8 cellular contexts compared by ENCODE assay signal in genomic region chr2:177264209-177264538, GRCh38. TPM values are rescaled to one million over a fixed set of nuclear protein-coding genes. Genes with fewer than 3 reads are reported as not detected.
A peak's percentile ranks its signal among the peaks of the same experiment; 100 is the strongest.
DNase-seq lines count a peak whose midpoint lies in the region; ATAC-seq, FAIRE-seq and TF ChIP-seq lines count a peak whose summit lies in the region.

No MANE protein-coding gene starts in this region.

- WGBS in adipose tissue, 3 donors: 0 to 1% (median 0%) methylated on average over 20 to 39 of the region's 39 CpGs
- 0 to 1% (median 0%) methylated on average over 4 to 39 of the region's 39 CpGs; no CpG with 5 or more reads in 1 of the 5 donors for WGBS in stomach, 5 donors

- peak; percentile 48 for DNase-seq in AG10803 (ENCODE audit: low read depth)
- no peak for DNase-seq in keratinocyte (ENCODE audit: low read depth, low spot score)
- peak; percentile 36 for DNase-seq in stomach
- DNase-seq in medulla oblongata (ENCODE audit: extremely low spot score): no peak
- no peak for DNase-seq in HCEC 1CT

- intact Hi-C loops in stomach (cut with DNase I; ENCODE audit: low total_unique reads): loop anchor here (5.0 kb wide), 1 partner anchor 52 kb away; the partner anchor contains the start of gene HNRNPA3

- H3K4me3 ChIP-seq in AG10803 (ENCODE audit: low read length): peak overlapping the region; percentile 73
- peak overlapping the region; percentile 88 to 99 (median 92) for H3K4me3 ChIP-seq in keratinocyte (ENCODE audit: control insufficient read depth in 2 of 3, extremely low read depth in 1 of 3, insufficient read depth in 2 of 3, low read depth in 1 of 3, low read length in 3 of 3)
- peak overlapping the region; percentile 68 to 99 (median 82) for H3K4me3 ChIP-seq in stomach

- no peak for TF ChIP-seq EP300 in stomach (IDR thresholded peaks at IDR 0.05)

- H3K36me3 ChIP-seq in keratinocyte (ENCODE audit: control insufficient read depth in 2 of 2, extremely low read depth in 1 of 2, insufficient read depth in 2 of 2, low read length in 2 of 2): peaks cover 2 to 14% of the 10 kb centered on the region in 2 experiments
- no peaks in the 10 kb centered on the region for H3K36me3 ChIP-seq in stomach

- H3K27ac ChIP-seq in adipose tissue (ENCODE audit: low read depth, low read length): peak overlapping the region; percentile 99
- peak overlapping the region; percentile 99 for H3K27ac ChIP-seq in keratinocyte (ENCODE audit: control insufficient read depth, insufficient read depth, low read length)
- peak overlapping the region; percentile 98 to 100 (median 99) for H3K27ac ChIP-seq in stomach

- H3K27me3 ChIP-seq in keratinocyte (ENCODE audit: control insufficient read depth, extremely low read depth, insufficient read depth, low read length) (no peaks in the 10 kb centered on the region), stomach (no peaks in the 10 kb centered on the region)

- TF ChIP-seq CTCF in AG10803 (conservative IDR thresholded peaks at IDR 0.05; ENCODE audit: low read length) (no peak), keratinocyte (optimal IDR thresholded peaks at IDR 0.05 in 1 of 3, IDR thresholded peaks at IDR 0.05 in 1 of 3, conservative IDR thresholded peaks at IDR 0.05 in 1 of 3; ENCODE audit: extremely low read depth in 1 of 3, insufficient read depth in 2 of 3, low read length in 3 of 3) (no peak), stomach (IDR thresholded peaks at IDR 0.05) (no peak)

- no peak overlapping the region for H2AFZ ChIP-seq in keratinocyte (ENCODE audit: control insufficient read depth, low read length)

- no peak overlapping the region for H3K4me2 ChIP-seq in keratinocyte (ENCODE audit: control insufficient read depth, extremely low read depth, insufficient read depth, low read depth, low read length)

- H4K20me1 ChIP-seq in keratinocyte (ENCODE audit: control insufficient read depth, extremely low read depth, insufficient read depth, low read length): peaks cover 13% of the 10 kb centered on the region

- no peak for FAIRE-seq in keratinocyte (lab: Jason Lieb, UNC)

- H3K9ac ChIP-seq in keratinocyte (ENCODE audit: control insufficient read depth, extremely low read depth, insufficient read depth, low read length): peak overlapping the region; percentile 97

- peaks cover 51% of the 10 kb centered on the region for H3K79me2 ChIP-seq in keratinocyte (ENCODE audit: control insufficient read depth, insufficient read depth, low read length)

- dilution Hi-C loops in keratinocyte (cut with MboI; ENCODE audit: extremely low pct_ligation_motif_present, low sequenced_read_pairs): no loop called here

- no peaks in the 10 kb centered on the region for H3K9me3 ChIP-seq in keratinocyte (ENCODE audit: control insufficient read depth, low read depth, low read length)
- H3K9me3 ChIP-seq in stomach: no peaks in the 10 kb centered on the region

- no peak for TF ChIP-seq POLR2A in stomach (IDR thresholded peaks at IDR 0.05)

- peak; percentile 23 for ATAC-seq in GM18873 (IDR thresholded peaks at IDR 0.05; ENCODE audit: low FRiP score, unreplicated experiment)
- peak; percentile 18 for ATAC-seq in HG03460 (IDR thresholded peaks at IDR 0.05; ENCODE audit: unreplicated experiment)

- H3K9me1 ChIP-seq in keratinocyte (ENCODE audit: control insufficient read depth, extremely low read depth, insufficient read depth, low read length): peaks cover 2% of the 10 kb centered on the region

- H3K4me1 ChIP-seq in keratinocyte (ENCODE audit: control insufficient read depth, extremely low read depth, insufficient read depth, low read length): peaks cover 48% of the 10 kb centered on the region
- H3K4me1 ChIP-seq in stomach: peaks cover 37 to 66% (median 54%) of the 10 kb centered on the region in 4 donors

RNA-seq across cellular contexts. Expression of gene NFE2L2, which starts 0.4 kb away (rescaled TPM):
- polyA plus RNA-seq in adipose tissue: 100 to 1,000 TPM in 1 of 3 donors, 10 to 100 TPM in 2; 23.9 to 109 (median 82.1) TPM
- 148 to 209 TPM (median 177 TPM) in 3 replicates for polyA plus RNA-seq in keratinocyte
- 270 TPM for polyA plus RNA-seq in keratinocyte (2011; ENCODE audit: low read depth)
- polyA plus RNA-seq in keratinocyte (2011; cell fraction: cytosol; rRNA removed): 125 and 255 TPM in 2 replicates
- 188 and 209 TPM in 2 replicates for polyA plus RNA-seq in keratinocyte (2011; cell fraction: nucleus; rRNA removed)
- 73.8 and 149 TPM in 2 replicates for polyA plus RNA-seq in keratinocyte (2012; ENCODE audit: low replicate concordance)
- polyA minus RNA-seq in keratinocyte: 111 to 217 TPM (median 195 TPM) in 3 replicates
- polyA minus RNA-seq in keratinocyte (2011; cell fraction: cytosol; rRNA and poly(A)+ RNA removed): 156 TPM
- polyA minus RNA-seq in keratinocyte (2011; cell fraction: nucleus; rRNA and poly(A)+ RNA removed): 72.8 and 148 TPM in 2 replicates
- 100 to 1,000 TPM in 4 of 5 donors, 10 to 100 TPM in 1; 37.1 to 223 (median 101) TPM for total RNA-seq in stomach
- 100 to 1,000 TPM in 2 of 3 donors, 10 to 100 TPM in 1; 84.6 to 144 (median 123) TPM for polyA plus RNA-seq in stomach

RNA-seq across cellular contexts. Expression of gene HNRNPA3, which starts 51.6 kb away (rescaled TPM):
- polyA plus RNA-seq in adipose tissue (100 to 1,000 TPM in 2 of 3 donors, 10 to 100 TPM in 1; 57.1 to 170 (median 155) TPM), keratinocyte (53.1 to 178 TPM (median 74.6 TPM) in 3 replicates), stomach (100 to 1,000 TPM; 116 to 187 (median 144) TPM)
- polyA plus RNA-seq in keratinocyte (2011; ENCODE audit: low read depth): 162 TPM
- polyA plus RNA-seq in keratinocyte (2011; cell fraction: cytosol; rRNA removed): 90.2 and 96.4 TPM in 2 replicates
- 71.8 and 126 TPM in 2 replicates for polyA plus RNA-seq in keratinocyte (2011; cell fraction: nucleus; rRNA removed)
- polyA plus RNA-seq in keratinocyte (2012; ENCODE audit: low replicate concordance): 140 and 399 TPM in 2 replicates
- 9.2 to 36.1 TPM (median 10.7 TPM) in 3 replicates for polyA minus RNA-seq in keratinocyte
- 23.8 TPM for polyA minus RNA-seq in keratinocyte (2011; cell fraction: cytosol; rRNA and poly(A)+ RNA removed)
- polyA minus RNA-seq in keratinocyte (2011; cell fraction: nucleus; rRNA and poly(A)+ RNA removed): 17.0 and 32.5 TPM in 2 replicates
- total RNA-seq in stomach: 100 to 1,000 TPM in 1 of 5 donors, 10 to 100 TPM in 4; 22.6 to 178 (median 54.3) TPM

Comparison
In these comparisons a context has a peak if more than half of its experiments do, and no peak if none do; other contexts are left out.
1. DNase-seq: peak in AG10803 (single experiment) and stomach (single experiment); none in keratinocyte (single experiment), medulla oblongata (single experiment) and HCEC 1CT (single experiment).
2. Peak in every context shown above with its lines, with median percentiles within 50 percentile points of each other: H3K4me3 ChIP-seq and H3K27ac ChIP-seq.